In genomic region chr6:37580164-37580955, GRCh38 we compare ENCODE assay signal across 1 cellular context.
TF ChIP-seq lines count a peak whose summit lies in the region.

No MANE protein-coding gene starts in this region.

TF ChIP-seq in K562, 482 proteins besides CTCF, POLR2A, EP300 and RAD21 (continued from another document and continues in another):
- TF ChIP-seq PKNOX1 (IDR thresholded peaks at IDR 0.05) (peak; percentile 26; the same call in 1 of the 2 replicates), JUNB (CRISPR knock-in tag; conservative IDR thresholded peaks at IDR 0.05) (0 out of 2 replicates have a peak, but pooled peaks have one; percentile 59), NBN (IDR thresholded peaks at IDR 0.05; ENCODE audit: low read depth) (no peak), NONO (IDR thresholded peaks at IDR 0.05; ENCODE audit: low read depth in 2 of 2, low read length in 1 of 2) (no peak), ZNF3 (CRISPR knock-in tag; IDR thresholded peaks at IDR 0.05) (no peak), XRCC4 (IDR thresholded peaks at IDR 0.05; ENCODE audit: extremely low read depth, insufficient read depth, insufficient read length) (no peak), ZNF551 (CRISPR knock-in tag; IDR thresholded peaks at IDR 0.05) (no peak), HDAC2 (IDR thresholded peaks at IDR 0.05) (0 out of 2 replicates have a peak, but pooled peaks have one; percentile 27), RBM34 (IDR thresholded peaks at IDR 0.05; ENCODE audit: borderline replicate concordance, insufficient read depth, low read length) (no peak), ZNF12 (CRISPR knock-in tag; IDR thresholded peaks at IDR 0.05) (peak; percentile 90), ERF (CRISPR knock-in tag; IDR thresholded peaks at IDR 0.05) (no peak), CREM (IDR thresholded peaks at IDR 0.05; ENCODE audit: low read depth) (no peak), DNMT1 (IDR thresholded peaks at IDR 0.05) (no peak), DIDO1 (tag; IDR thresholded peaks at IDR 0.05; ENCODE audit: low read depth) (no peak), TFE3 (CRISPR knock-in tag; IDR thresholded peaks at IDR 0.05) (0 out of 2 replicates have a peak, but pooled peaks have one; percentile 23), NCOA6 (IDR thresholded peaks at IDR 0.05) (no peak), ZNF263 (CRISPR knock-in tag; IDR thresholded peaks at IDR 0.05; ENCODE audit: borderline replicate concordance) (no peak), E4F1 (CRISPR knock-in tag; IDR thresholded peaks at IDR 0.05; ENCODE audit: borderline replicate concordance) (no peak), EP400 (IDR thresholded peaks at IDR 0.05) (no peak), PHF20 (IDR thresholded peaks at IDR 0.05; ENCODE audit: partially characterized antibody) (no peak), TOE1 (IDR thresholded peaks at IDR 0.05; ENCODE audit: borderline replicate concordance) (0 out of 2 replicates have a peak, but pooled peaks have one; percentile 28), TOE1 (CRISPR knock-in tag; IDR thresholded peaks at IDR 0.05; ENCODE audit: borderline replicate concordance, low read depth) (no peak), ELK1 (CRISPR knock-in tag; IDR thresholded peaks at IDR 0.05) (no peak), TRIM25 (IDR thresholded peaks at IDR 0.05; ENCODE audit: borderline replicate concordance) (no peak), THRAP3 (IDR thresholded peaks at IDR 0.05; ENCODE audit: borderline replicate concordance) (no peak), STAT6 (CRISPR knock-in tag; IDR thresholded peaks at IDR 0.05) (no peak), CHD7 (IDR thresholded peaks at IDR 0.05; ENCODE audit: low read depth, low read length) (no peak), FOXK2 (conservative IDR thresholded peaks at IDR 0.05 in 1 of 2, IDR thresholded peaks at IDR 0.05 in 1 of 2; ENCODE audit: low read depth in 2 of 2) (0 out of 4 replicates have a peak, but pooled peaks of 1 of the 2 experiments have one; percentile 37), RBM22 (IDR thresholded peaks at IDR 0.05; ENCODE audit: low read depth, low read length, poor library complexity, severe bottlenecking) (no peak), NEUROD1 (IDR thresholded peaks at IDR 0.05; ENCODE audit: borderline replicate concordance, low read depth, low read length, partially characterized antibody) (no peak), PCBP1 (IDR thresholded peaks at IDR 0.05; ENCODE audit: low read depth, low read length, poor library complexity, severe bottlenecking) (no peak), FOXJ3 (CRISPR knock-in tag; IDR thresholded peaks at IDR 0.05) (no peak)
